In genomic region chr2:233381013-233381995, GRCh38 we compare ENCODE assay signal across 1 cellular context.
TF ChIP-seq lines count a peak whose summit lies in the region.

No MANE protein-coding gene starts in this region.

TF ChIP-seq in HepG2, 621 proteins besides CTCF, POLR2A, EP300 and RAD21 (continued from another document):
- TF ChIP-seq LRRFIP1 (CRISPR knock-in tag; conservative IDR thresholded peaks at IDR 0.05) (no peak), SNAPC4 (CRISPR knock-in tag; IDR thresholded peaks at IDR 0.05) (no peak), NR0B2 (CRISPR knock-in tag; IDR thresholded peaks at IDR 0.05) (no peak), AKAP8 (CRISPR knock-in tag; IDR thresholded peaks at IDR 0.05) (no peak), GATAD2A (CRISPR knock-in tag; IDR thresholded peaks at IDR 0.05) (0 out of 2 replicates have a peak, but pooled peaks have one; percentile 31), CEBPB (IDR thresholded peaks at IDR 0.05; ENCODE audit: borderline replicate concordance, low read depth, low read length) (peak; percentile 64; the same call in 1 of the 2 replicates), ZSCAN20 (CRISPR knock-in tag; IDR thresholded peaks at IDR 0.05; ENCODE audit: borderline replicate concordance) (no peak), CHD4 (IDR thresholded peaks at IDR 0.05; ENCODE audit: borderline replicate concordance, low read length) (0 out of 2 replicates have a peak, but pooled peaks have one; percentile 32), CEBPG (CRISPR knock-in tag; IDR thresholded peaks at IDR 0.05) (peak; percentile 46), ZNF629 (CRISPR knock-in tag; conservative IDR thresholded peaks at IDR 0.05) (peak; percentile 81), IRX3 (CRISPR knock-in tag; IDR thresholded peaks at IDR 0.05; ENCODE audit: borderline replicate concordance, low read depth) (no peak), HOMEZ (CRISPR knock-in tag; IDR thresholded peaks at IDR 0.05; ENCODE audit: low read depth) (no peak), SRSF4 (IDR thresholded peaks at IDR 0.05; ENCODE audit: low read depth, low read length, poor library complexity, severe bottlenecking) (no peak)
